28 cellular contexts compared by ENCODE assay signal in genomic region chr6:82178759-82179112, GRCh38.
DNase-seq lines count a peak whose midpoint lies in the region; ATAC-seq, FAIRE-seq and TF ChIP-seq lines count a peak whose summit lies in the region.
"Had no signal": no experiment of that assay in that cellular context is flagged by ENCODE, and none has a peak within 500 bp of the region (broad histone marks: within the 10 kb centered on the region; RNA-seq: fewer than 3 reads in every experiment).

No MANE protein-coding gene starts in this region.

- no peak for TF ChIP-seq POLR2A in gastroesophageal sphincter (IDR thresholded peaks at IDR 0.05)
- TF ChIP-seq POLR2A in H54 (IDR thresholded peaks at IDR 0.05; ENCODE audit: low read depth, low read length): no peak

- H3K36me3 ChIP-seq in PC-3 (ENCODE audit: low read depth, low read length) (peaks cover 14% of the 10 kb centered on the region; the same call in 1 of the 2 replicates), gastroesophageal sphincter (peaks cover 0 to 76% of the 10 kb centered on the region in 2 donors)

- H3K36me3 Mint-ChIP-seq in chondrocyte (ENCODE audit: low read depth): peaks cover 19% of the 10 kb centered on the region

- ATAC-seq in PC-3 (peak; percentile 60), gastroesophageal sphincter (no peak), Right ventricle myocardium inferior (no peak)
- ATAC-seq: activated CD4-positive, alpha-beta T cell treated with anti-CD3 and anti-CD28 coated beads for 36 hours; activated naive CD4-positive, alpha-beta T cell treated with anti-CD3 and anti-CD28 coated beads, Interleukin-2, amount 50 U/mL, for 72 hours; stimulated activated naive CD8-positive, alpha-beta T cell treated with anti-CD3 and anti-CD28 coated beads, Interleukin-15, Interleukin-2, amounts not matched to agents 100 U/mL and 50 U/mL, for 24 hours; upper lobe of right lung had no signal

- H3K79me2 ChIP-seq in PC-3 (ENCODE audit: low read length): no peaks in the 10 kb centered on the region

- no peak overlapping the region for H3K4me2 ChIP-seq in PC-3 (ENCODE audit: low read length)
- H3K4me2 ChIP-seq: PC-9 had no signal

- BruUV-seq in PC-3 (replicated peaks; lab: Mats Ljungman, UMichigan): no TSS peak

- no peak for TF ChIP-seq EP300 in gastroesophageal sphincter (IDR thresholded peaks at IDR 0.05)

- TF ChIP-seq CTCF in 22Rv1 (IDR thresholded peaks at IDR 0.05) (no peak), PC-3 (conservative IDR thresholded peaks at IDR 0.05; ENCODE audit: low read depth, low read length) (no peak), chondrocyte (IDR thresholded peaks at IDR 0.05) (no peak), gastroesophageal sphincter (IDR thresholded peaks at IDR 0.05) (no peak)

- POLR2A ChIA-PET in PC-3 (lab: Charles Lee; ENCODE audit: unreplicated experiment): no interaction called here

- 71 to 88% methylated on average over 1 of the region's 1 CpG for WGBS in gastroesophageal sphincter (ENCODE audit: low coverage in 1 of 2), 2 donors

- intact Hi-C loops in PC-3 (cut with micrococcal nuclease): loop anchor here (1.0 to 5.0 kb wide), 2 partner anchors 101 to 417 kb away; no protein-coding TSS in a partner anchor
- intact Hi-C loops in posterior cingulate gyrus (cut with DNase I): no loop called here
- intact Hi-C loops in Right ventricle myocardium inferior (cut with DNase I): no loop called here

- no peaks in the 10 kb centered on the region for H3K27me3 ChIP-seq in PC-3 (ENCODE audit: low read length)
- H3K27me3 ChIP-seq in gastroesophageal sphincter: no peaks in the 10 kb centered on the region
- H3K27me3 ChIP-seq: MG63, upper lobe of right lung had no signal

- peaks cover 56% of the 10 kb centered on the region for H3K4me1 Mint-ChIP-seq in chondrocyte (ENCODE audit: low read depth)
- H3K4me1 Mint-ChIP-seq: H9 had no signal

- no peaks in the 10 kb centered on the region for H3K9me3 Mint-ChIP-seq in chondrocyte (ENCODE audit: low read depth)
- H3K9me3 Mint-ChIP-seq: activated naive CD4-positive, alpha-beta T cell treated with anti-CD3 and anti-CD28 coated beads, Interleukin-2, amount 50 U/mL, for 72 hours; H9; naive B cell; T-helper 2 cell treated with Interferon-gamma antibody and Interleukin-4, amounts not matched to agents 5 μg/mL and 100 μg/mL, for 36 hours had no signal

- H3K4me3 ChIP-seq in PC-3 (ENCODE audit: low read length) (no peak overlapping the region), gastroesophageal sphincter (no peak overlapping the region)
- H3K4me3 ChIP-seq: coronary artery, MG63, PC-9, upper lobe of right lung had no signal

- H3K9me3 ChIP-seq in PC-3 (ENCODE audit: low read length) (no peaks in the 10 kb centered on the region), gastroesophageal sphincter (no peaks in the 10 kb centered on the region)
- H3K9me3 ChIP-seq: MG63, upper lobe of right lung had no signal

- H3K27ac Mint-ChIP-seq in chondrocyte (ENCODE audit: unreplicated experiment): peak overlapping the region; percentile 15
- H3K27ac Mint-ChIP-seq: activated CD4-positive, alpha-beta T cell treated with anti-CD3 and anti-CD28 coated beads for 36 hours; activated naive CD4-positive, alpha-beta T cell treated with anti-CD3 and anti-CD28 coated beads, Interleukin-2, amount 50 U/mL, for 72 hours; H9; T-helper 2 cell treated with Interferon-gamma antibody and Interleukin-4, amounts not matched to agents 5 μg/mL and 100 μg/mL, for 36 hours had no signal

- H2AFZ ChIP-seq in PC-3 (ENCODE audit: low read length): no peak overlapping the region
- H2AFZ ChIP-seq: PC-9 had no signal

- no peaks in the 10 kb centered on the region for H3F3A ChIP-seq in PC-3 (ENCODE audit: low read length, unreplicated experiment)

- CTCF ChIA-PET in PC-3 (lab: Charles Lee): no interaction called here

- no peaks in the 10 kb centered on the region for H3K9me2 ChIP-seq in PC-3 (replicated peaks; ENCODE audit: low read length)

- H3K9ac ChIP-seq in PC-3 (ENCODE audit: low read length): no peak overlapping the region

- no peak for DNase-seq in PC-3
- no peak for DNase-seq in chondrocyte (ENCODE audit: low spot score)
- peak; percentile 5 for DNase-seq in myocyte (ENCODE audit: low read depth)
- no peak for DNase-seq in posterior cingulate gyrus
- no peak for DNase-seq in Right ventricle myocardium inferior (ENCODE audit: missing footprints)
- DNase-seq in H54 (ENCODE audit: insufficient read length, low spot score): no peak
- DNase-seq: activated CD4-positive, alpha-beta T cell treated with anti-CD3 and anti-CD28 coated beads for 36 hours; anterior cingulate cortex; effector CD8-positive, alpha-beta T cell; glutamatergic neuron; H9; KG1; left ventricle myocardium superior; MG63; naive B cell; NCI-H1930; NCI-H226; PC-9; stimulated activated naive CD8-positive, alpha-beta T cell treated with anti-CD3 and anti-CD28 coated beads, Interleukin-15, Interleukin-2, amounts not matched to agents 100 U/mL and 50 U/mL, for 24 hours; upper lobe of right lung had no signal

- 0 out of 2 replicates have a peak, but pooled peaks cover 2% of the 10 kb centered on the region for H3K4me1 ChIP-seq in PC-3 (ENCODE audit: insufficient read depth, low read length)
- H3K4me1 ChIP-seq in gastroesophageal sphincter: no peaks in the 10 kb centered on the region
- H3K4me1 ChIP-seq: upper lobe of right lung had no signal

- H4K20me1 ChIP-seq in PC-3 (ENCODE audit: low read length): no peaks in the 10 kb centered on the region

- no peaks in the 10 kb centered on the region for H3K27me3 Mint-ChIP-seq in chondrocyte (ENCODE audit: low read depth)
- H3K27me3 Mint-ChIP-seq: activated CD4-positive, alpha-beta T cell treated with anti-CD3 and anti-CD28 coated beads for 36 hours; naive B cell had no signal

- no peak overlapping the region for H3K4me3 Mint-ChIP-seq in chondrocyte (ENCODE audit: unreplicated experiment)
- H3K4me3 Mint-ChIP-seq: activated CD4-positive, alpha-beta T cell treated with anti-CD3 and anti-CD28 coated beads for 36 hours; H9; naive B cell; T-helper 2 cell treated with Interferon-gamma antibody and Interleukin-4, amounts not matched to agents 5 μg/mL and 100 μg/mL, for 36 hours had no signal

- H3K27ac ChIP-seq in 22Rv1 (peak overlapping the region; percentile 56), PC-3 (ENCODE audit: low read length) (peak overlapping the region; percentile 14; the same call in 1 of the 2 replicates), gastroesophageal sphincter (no peak overlapping the region)
- H3K27ac ChIP-seq: coronary artery, epithelial cell of prostate, HL-60, PC-9, upper lobe of right lung had no signal

- FAIRE-seq in H54 (lab: Jason Lieb, UNC): no peak
- FAIRE-seq: keratinocyte had no signal

Comparison
In these comparisons a context has a peak if more than half of its experiments do, and no peak if none do; other contexts are left out.
1. H3K27ac ChIP-seq: peak in 22Rv1 (single experiment) and PC-3 (single experiment); none in gastroesophageal sphincter (0 of 4).